ENCODE assay signal across 17 cellular contexts in the genomic region with DNA sequence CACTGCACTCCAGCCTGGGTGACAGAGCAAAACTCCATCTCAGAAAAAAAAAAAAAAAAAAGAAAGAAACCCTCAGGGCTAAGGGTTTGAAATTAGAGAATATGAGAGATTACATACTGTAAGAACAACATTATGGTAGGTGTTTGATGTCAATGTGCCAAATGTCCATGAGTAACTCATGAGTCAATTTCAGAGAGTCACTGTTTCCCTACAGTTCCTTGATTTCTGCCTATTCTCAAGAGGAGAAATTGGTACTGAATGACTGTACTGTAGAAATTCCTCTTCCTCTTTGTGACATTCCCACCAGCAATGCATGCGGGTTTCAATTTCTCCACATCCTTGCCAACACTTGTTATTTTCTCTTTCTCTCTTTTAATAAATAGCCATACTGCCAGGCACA. TPM values are rescaled to one million over a fixed set of nuclear protein-coding genes. Genes with fewer than 3 reads are reported as not detected.
A peak's percentile ranks its signal among the peaks of the same experiment; 100 is the strongest.
DNase-seq lines count a peak whose midpoint lies in the region; ATAC-seq and TF ChIP-seq lines count a peak whose summit lies in the region.
"Had no signal": no experiment of that assay in that cellular context is flagged by ENCODE, and none has a peak within 500 bp of the region (broad histone marks: within the 10 kb centered on the region; RNA-seq: fewer than 3 reads in every experiment).

No MANE protein-coding gene starts in this region.

- H3K9ac ChIP-seq in IMR-90 (ENCODE audit: low read depth, low read length): no peak overlapping the region
- H3K9ac ChIP-seq: parathyroid adenoma had no signal

- no TSS peak for BruUV-seq in IMR-90 (replicated peaks; lab: Mats Ljungman, UMichigan)

- no peak for TF ChIP-seq RAD21 in IMR-90 (IDR thresholded peaks at IDR 0.05; ENCODE audit: low read length)

- no peaks in the 10 kb centered on the region for H3K9me1 ChIP-seq in IMR-90 (ENCODE audit: insufficient read depth, low read length)

- H2AFZ ChIP-seq in IMR-90 (replicated peaks; ENCODE audit: low read length, poor library complexity): no peak overlapping the region
- H2AFZ ChIP-seq: parathyroid adenoma had no signal

- no peaks in the 10 kb centered on the region for H3K36me3 Mint-ChIP-seq in activated CD4-positive, alpha-beta T cell treated with anti-CD3 and anti-CD28 coated beads for 36 hours (ENCODE audit: low read depth)
- H3K36me3 Mint-ChIP-seq: brain; CD4-positive, CD25-positive, alpha-beta regulatory T cell had no signal

- no peak overlapping the region for H2BK20ac ChIP-seq in IMR-90 (ENCODE audit: low read depth, low read length)

- H2BK5ac ChIP-seq in IMR-90 (ENCODE audit: low read depth, low read length, poor library complexity, severe bottlenecking): no peak overlapping the region

- DNase-seq in AG09309 (ENCODE audit: low read depth): peak; percentile 71
- peak; percentile 96 for DNase-seq in IMR-90
- peak; percentile 57 for DNase-seq in astrocyte of the cerebellum (ENCODE audit: low read depth)
- peak; percentile 56 for DNase-seq in glomerular visceral epithelial cell (ENCODE audit: extremely low spot score)
- DNase-seq in stimulated activated CD4-positive, alpha-beta T cell treated with anti-CD3 and anti-CD28 coated beads, Interleukin-2, amount 100 ng/mL, for 24 hours: no peak
- DNase-seq in activated CD4-positive, alpha-beta T cell treated with anti-CD3 and anti-CD28 coated beads for 36 hours: no peak
- DNase-seq: activated T-cell treated with anti-CD3 and anti-CD28 coated beads for 4 hours; CD4-positive, CD25-positive, alpha-beta regulatory T cell; gastrocnemius medialis; mesendoderm; NCI-H1436; NK-92 treated with Interleukin-12 subunit alpha and Interleukin-12 subunit beta, amount 100 ng/mL, for 24 hours; substantia nigra had no signal

- H2AK9ac ChIP-seq in IMR-90 (replicated peaks; ENCODE audit: low read depth, low read length, poor library complexity): no peak overlapping the region

- no peak overlapping the region for H3K56ac ChIP-seq in IMR-90 (ENCODE audit: extremely low read depth, insufficient read depth, low read length)

- no peaks in the 10 kb centered on the region for H3K9me3 ChIP-seq in IMR-90 (ENCODE audit: control insufficient read depth, insufficient read depth, low read length)
- H3K9me3 ChIP-seq: gastrocnemius medialis had no signal

- H3K4me3 Mint-ChIP-seq in activated CD4-positive, alpha-beta T cell treated with anti-CD3 and anti-CD28 coated beads for 36 hours: no peak overlapping the region
- H3K4me3 Mint-ChIP-seq: brain; CD4-positive, CD25-positive, alpha-beta regulatory T cell had no signal

- TF ChIP-seq POLR2A in IMR-90 (IDR thresholded peaks at IDR 0.05; ENCODE audit: low read depth, low read length): no peak

- no peaks in the 10 kb centered on the region for H3K36me3 ChIP-seq in IMR-90 (ENCODE audit: control insufficient read depth, insufficient read depth, low read length)
- H3K36me3 ChIP-seq: gastrocnemius medialis had no signal

- WGBS in IMR-90 (ENCODE audit: extremely low coverage in 2 of 2, insufficient read length in 1 of 2), 2 experiments: 0% methylated on average over 1 of the region's 1 CpG; no CpG with 5 or more reads in 1 of the 2 experiments

- H3K18ac ChIP-seq in IMR-90 (ENCODE audit: low read depth, low read length): no peak overlapping the region

- H4K91ac ChIP-seq in IMR-90 (ENCODE audit: insufficient read depth, low read depth, low read length): no peak overlapping the region

- H3K4me2 ChIP-seq in IMR-90 (ENCODE audit: low read depth, low read length): no peak overlapping the region

- TF ChIP-seq CTCF in AG09309 (IDR thresholded peaks at IDR 0.05; ENCODE audit: control insufficient read depth, insufficient read depth, low read depth, low read length, missing control alignments): no peak
- no peak for TF ChIP-seq CTCF in IMR-90 (conservative IDR thresholded peaks at IDR 0.05; ENCODE audit: low read depth, low read length)
- TF ChIP-seq CTCF in astrocyte of the cerebellum (IDR thresholded peaks at IDR 0.05; ENCODE audit: low read depth, low read length, missing control alignments): no peak

- no peak overlapping the region for H3K27ac ChIP-seq in IMR-90 (ENCODE audit: insufficient read depth, low read length)
- H3K27ac ChIP-seq: gastrocnemius medialis, parathyroid adenoma had no signal

- H2BK15ac ChIP-seq in IMR-90 (ENCODE audit: low read depth, low read length): no peak overlapping the region

- H3K23ac ChIP-seq in IMR-90 (ENCODE audit: low read depth, low read length): no peak overlapping the region

- H3K9me3 Mint-ChIP-seq in activated CD4-positive, alpha-beta T cell treated with anti-CD3 and anti-CD28 coated beads for 36 hours (ENCODE audit: low read depth): no peaks in the 10 kb centered on the region

- intact Hi-C loops in IMR-90 (cut with micrococcal nuclease): no loop called here
- intact Hi-C loops in activated CD4-positive, alpha-beta T cell treated with anti-CD3 and anti-CD28 coated beads for 36 hours (cut with DNase I, micrococcal nuclease): no loop called here

- in situ Hi-C loops in IMR-90 (cut with MboI; ENCODE audit: low sequenced_read_pairs) (no loop called here), astrocyte of the cerebellum (cut with HindIII; ENCODE audit: low sequenced_read_pairs) (no loop called here)

- H4K20me1 ChIP-seq in IMR-90 (ENCODE audit: insufficient read depth, low read length): no peaks in the 10 kb centered on the region

- CTCF ChIA-PET in IMR-90 (lab: Yijun Ruan, JAX): no interaction called here
- CTCF ChIA-PET in activated CD4-positive, alpha-beta T cell treated with anti-CD3 and anti-CD28 coated beads for 36 hours (lab: Charles Lee): no interaction called here

- H3K4me3 ChIP-seq in AG09309 (ENCODE audit: control insufficient read depth, low read depth, low read length) (no peak overlapping the region), IMR-90 (ENCODE audit: insufficient read depth, low read depth, low read length) (no peak overlapping the region), astrocyte of the cerebellum (ENCODE audit: low read depth, low read length) (no peak overlapping the region)
- H3K4me3 ChIP-seq: gastrocnemius medialis had no signal

- H3K79me1 ChIP-seq in IMR-90 (ENCODE audit: low read depth in 1 of 2, low read length in 2 of 2): no peaks in the 10 kb centered on the region

- H3K27me3 ChIP-seq in IMR-90 (ENCODE audit: control insufficient read depth, insufficient read depth, low read length): peaks cover 1% of the 10 kb centered on the region; the same call in 1 of the 2 replicates
- H3K27me3 ChIP-seq: gastrocnemius medialis had no signal

- no peak overlapping the region for H4K5ac ChIP-seq in IMR-90 (ENCODE audit: low read depth, low read length)

- no peaks in the 10 kb centered on the region for H3K4me1 ChIP-seq in IMR-90 (ENCODE audit: control insufficient read depth, insufficient read depth, low read length)
- H3K4me1 ChIP-seq: gastrocnemius medialis, parathyroid adenoma had no signal

- H3K4ac ChIP-seq in IMR-90 (ENCODE audit: low read depth, low read length): no peak overlapping the region

- H2AK5ac ChIP-seq in IMR-90 (ENCODE audit: low read depth, low read length): no peak overlapping the region

- POLR2A ChIA-PET in IMR-90 (lab: Charles Lee; ENCODE audit: unreplicated experiment): no interaction called here
- POLR2A ChIA-PET in activated CD4-positive, alpha-beta T cell treated with anti-CD3 and anti-CD28 coated beads for 36 hours (lab: Charles Lee): no interaction called here

- ATAC-seq in IMR-90 (ENCODE audit: low read depth) (peak; percentile 81), HG03565 (IDR thresholded peaks at IDR 0.05; ENCODE audit: unreplicated experiment) (no peak), HG03095 (IDR thresholded peaks at IDR 0.05; ENCODE audit: unreplicated experiment) (no peak)
- no peak for ATAC-seq in activated CD4-positive, alpha-beta T cell treated with anti-CD3 and anti-CD28 coated beads for 36 hours
- ATAC-seq: gastrocnemius medialis had no signal

- no peaks in the 10 kb centered on the region for H3K27me3 Mint-ChIP-seq in activated CD4-positive, alpha-beta T cell treated with anti-CD3 and anti-CD28 coated beads for 36 hours

- H3K4me1 Mint-ChIP-seq in activated CD4-positive, alpha-beta T cell treated with anti-CD3 and anti-CD28 coated beads for 36 hours: no peaks in the 10 kb centered on the region
- H3K4me1 Mint-ChIP-seq: brain; CD4-positive, CD25-positive, alpha-beta regulatory T cell had no signal

- no peak overlapping the region for H2BK120ac ChIP-seq in IMR-90 (ENCODE audit: low read depth, low read length)

- dilution Hi-C loops in IMR-90 (cut with HindIII; ENCODE audit: low sequenced_read_pairs, unreplicated experiment): no loop called here

- H3K27ac Mint-ChIP-seq in activated CD4-positive, alpha-beta T cell treated with anti-CD3 and anti-CD28 coated beads for 36 hours: no peak overlapping the region
- H3K27ac Mint-ChIP-seq: brain had no signal

- no peak overlapping the region for H4K8ac ChIP-seq in IMR-90 (ENCODE audit: low read depth in 2 of 2, low read length in 2 of 2)

- H3K14ac ChIP-seq in IMR-90 (replicated peaks; ENCODE audit: low read depth, low read length): no peak overlapping the region

TF ChIP-seq in IMR-90, 13 proteins besides CTCF, POLR2A, EP300 and RAD21 (continues in another document):
- TF ChIP-seq, protein P1, sequence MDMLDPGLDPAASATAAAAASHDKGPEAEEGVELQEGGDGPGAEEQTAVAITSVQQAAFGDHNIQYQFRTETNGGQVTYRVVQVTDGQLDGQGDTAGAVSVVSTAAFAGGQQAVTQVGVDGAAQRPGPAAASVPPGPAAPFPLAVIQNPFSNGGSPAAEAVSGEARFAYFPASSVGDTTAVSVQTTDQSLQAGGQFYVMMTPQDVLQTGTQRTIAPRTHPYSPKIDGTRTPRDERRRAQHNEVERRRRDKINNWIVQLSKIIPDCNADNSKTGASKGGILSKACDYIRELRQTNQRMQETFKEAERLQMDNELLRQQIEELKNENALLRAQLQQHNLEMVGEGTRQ (IDR thresholded peaks at IDR 0.05; ENCODE audit: low read depth, low read length): no peak
- TF ChIP-seq FOS (IDR thresholded peaks at IDR 0.05; ENCODE audit: low read depth, low read length): peak; percentile 51; the same call in 1 of the 2 replicates
- no peak for TF ChIP-seq RFX5 (IDR thresholded peaks at IDR 0.05; ENCODE audit: low read depth, low read length)

RNA-seq across cellular contexts. Expression of a gene that starts 35.2 kb away (rescaled TPM):
- total RNA-seq in IMR-90 (2012; rRNA removed): 0.54 and 0.83 TPM in 2 replicates
- polyA plus RNA-seq in IMR-90 (2012; rRNA removed): 0.29 and 0.51 TPM in 2 replicates
- 0.15 and 0.41 TPM in 2 replicates for polyA plus RNA-seq in IMR-90 (2012; cell fraction: cytosol; rRNA removed)
- 0.05 and 0.24 TPM in 2 replicates for polyA plus RNA-seq in IMR-90 (2012; cell fraction: nucleus; rRNA removed; ENCODE audit: low replicate concordance)
- total RNA-seq in activated CD4-positive, alpha-beta T cell treated with anti-CD3 and anti-CD28 coated beads for 36 hours: under 1 TPM; 0.30 to 0.58 TPM

RNA-seq across cellular contexts. Expression of a gene that starts 42.5 kb away (rescaled TPM):
- total RNA-seq in IMR-90 (2012; rRNA removed): 0.72 and 0.83 TPM in 2 replicates
- polyA plus RNA-seq in IMR-90 (2012; rRNA removed): 0.82 and 0.99 TPM in 2 replicates
- 0.07 and 0.15 TPM in 2 replicates for polyA plus RNA-seq in IMR-90 (2012; cell fraction: cytosol; rRNA removed)
- polyA plus RNA-seq in IMR-90 (2012; cell fraction: nucleus; rRNA removed; ENCODE audit: low replicate concordance): 0.16 and 2.6 TPM in 2 replicates
- 1 to 10 TPM in 1 of 2 experiments, under 1 TPM in 1; 0.57 to 2.1 TPM for total RNA-seq in activated CD4-positive, alpha-beta T cell treated with anti-CD3 and anti-CD28 coated beads for 36 hours

Comparison
In these comparisons a context has a peak if more than half of its experiments do, and no peak if none do; other contexts are left out.
1. DNase-seq: peak in AG09309 (single experiment), IMR-90 (single experiment), astrocyte of the cerebellum (single experiment) and glomerular visceral epithelial cell (single experiment); none in stimulated activated CD4-positive, alpha-beta T cell treated with anti-CD3 and anti-CD28 coated beads, Interleukin-2, amount 100 ng/mL, for 24 hours (0 of 2) and activated CD4-positive, alpha-beta T cell treated with anti-CD3 and anti-CD28 coated beads for 36 hours (single experiment).